In the genomic region with DNA sequence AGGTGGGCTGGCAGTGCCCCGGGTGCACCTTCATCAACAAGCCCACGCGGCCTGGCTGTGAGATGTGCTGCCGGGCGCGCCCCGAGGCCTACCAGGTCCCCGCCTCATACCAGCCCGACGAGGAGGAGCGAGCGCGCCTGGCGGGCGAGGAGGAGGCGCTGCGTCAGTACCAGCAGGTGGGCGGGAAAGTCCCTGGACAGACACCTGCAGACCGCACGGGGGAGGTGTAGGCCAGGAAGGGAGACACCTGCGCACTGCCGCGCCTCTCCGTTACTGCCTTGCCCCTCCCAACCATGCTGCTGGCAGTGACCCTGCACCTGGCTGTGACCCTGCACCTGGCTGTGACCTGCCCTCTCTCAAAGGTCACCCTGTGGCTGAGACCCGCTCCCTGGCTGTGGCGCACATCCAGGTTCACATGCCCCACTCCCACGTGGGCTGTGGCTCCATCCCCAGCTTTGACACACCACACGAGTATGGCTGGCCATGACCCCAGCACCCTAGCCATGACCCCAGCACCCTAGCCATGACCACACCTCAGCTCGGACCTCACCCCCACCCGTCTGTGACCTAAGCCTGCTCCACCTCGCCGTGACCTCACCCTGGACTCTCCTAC, we compare ENCODE assay signal across 13 cellular contexts. TPM values are rescaled to one million over a fixed set of nuclear protein-coding genes. Genes with fewer than 3 reads are reported as not detected.
DNase-seq lines count a peak whose midpoint lies in the region; ATAC-seq and TF ChIP-seq lines count a peak whose summit lies in the region.
"Had no signal": no experiment of that assay in that cellular context is flagged by ENCODE, and none has a peak within 500 bp of the region (broad histone marks: within the 10 kb centered on the region; RNA-seq: fewer than 3 reads in every experiment).

No MANE protein-coding gene starts in this region.

- intact Hi-C loops in esophagus squamous epithelium (cut with DNase I): no loop called here

- peaks cover 17 to 63% of the 10 kb centered on the region in 2 experiments; a peak in 2 of 3 replicates for H3K36me3 ChIP-seq in HEK293 (ENCODE audit: control insufficient read depth in 2 of 2, insufficient read depth in 1 of 2, low read length in 2 of 2)
- peaks cover 32 to 96% (median 44%) of the 10 kb centered on the region in 3 donors for H3K36me3 ChIP-seq in esophagus squamous epithelium

- DNase-seq in NCI-H510A treated with DMSO at 0.1 percent for 48 hours (lab: John Stamatoyannopoulos, UW): peak; percentile 98
- DNase-seq in esophagus squamous epithelium (lab: John Stamatoyannopoulos, UW): no peak
- no peak for DNase-seq in stimulated activated CD4-positive, alpha-beta T cell treated with anti-CD3 and anti-CD28 coated beads, Interleukin-1b, Interleukin-23, amount 100 ng/mL, for 48 hours
- DNase-seq: activated T-cell treated with anti-CD3 and anti-CD28 coated beads for 4 hours; effector memory CD8-positive, alpha-beta T cell; HCEC 1CT; heart right ventricle had no signal

- CTCF ChIA-PET in HEK293 (lab: Yijun Ruan, JAX): no interaction called here

- H3K4me3 ChIP-seq in HEK293 (ENCODE audit: low read depth, low read length) (no peak overlapping the region), esophagus squamous epithelium (no peak overlapping the region)
- H3K4me3 ChIP-seq: BLaER1, heart right ventricle had no signal

- H3K27ac ChIP-seq in 22Rv1 (peak overlapping the region; percentile 82), HEK293 (ENCODE audit: extremely low read depth, low read depth, low read length) (no peak overlapping the region), esophagus squamous epithelium (no peak overlapping the region)
- H3K27ac ChIP-seq: BLaER1, heart right ventricle had no signal

- POLR2A ChIA-PET in HEK293 (lab: Yijun Ruan, JAX): no interaction called here

- H3K9me3 ChIP-seq in HEK293 (ENCODE audit: control insufficient read depth, insufficient read depth, low read depth, low read length) (no peaks in the 10 kb centered on the region), esophagus squamous epithelium (no peaks in the 10 kb centered on the region)
- H3K9me3 ChIP-seq: BLaER1, heart right ventricle had no signal

- TF ChIP-seq POLR2A in esophagus squamous epithelium (IDR thresholded peaks at IDR 0.05): no peak

- TF ChIP-seq CTCF in 22Rv1 (IDR thresholded peaks at IDR 0.05) (peak; percentile 48), HEK293 (tag by site-specific recombination; IDR thresholded peaks at IDR 0.05) (no peak), esophagus squamous epithelium (IDR thresholded peaks at IDR 0.05) (peak in 2 of 6 experiments; percentile 8 to 30)

- H3K4me1 ChIP-seq in HEK293 (ENCODE audit: control insufficient read depth, insufficient read depth, low read length) (no peaks in the 10 kb centered on the region), esophagus squamous epithelium (peaks cover 0 to 9% (median 0%) of the 10 kb centered on the region in 3 donors)

- WGBS in esophagus squamous epithelium, 2 donors: 71 to 93% methylated on average over 6 to 16 of the region's 32 CpGs

- H3K27me3 ChIP-seq in esophagus squamous epithelium: no peaks in the 10 kb centered on the region
- H3K27me3 ChIP-seq: BLaER1, heart right ventricle had no signal

- peak; percentile 82 for ATAC-seq in esophagus mucosa
- no peak for ATAC-seq in GM19035 (IDR thresholded peaks at IDR 0.05; ENCODE audit: unreplicated experiment)
- ATAC-seq in GM18519 (IDR thresholded peaks at IDR 0.05; ENCODE audit: low FRiP score, unreplicated experiment): no peak
- ATAC-seq: effector memory CD8-positive, alpha-beta T cell had no signal

TF ChIP-seq in HEK293, 187 proteins besides CTCF, POLR2A, EP300 and RAD21:
- peak; percentile 32; the same call in 1 of the 2 replicates for TF ChIP-seq ZEB2 (tag by site-specific recombination; IDR thresholded peaks at IDR 0.05)
- no peak for TF ChIP-seq ZNF324 (tag by site-specific recombination; IDR thresholded peaks at IDR 0.05)
- peak; percentile 84 for TF ChIP-seq BCL11B (tag by site-specific recombination; IDR thresholded peaks at IDR 0.05; ENCODE audit: low read depth)
- no peak for TF ChIP-seq ZNF76 (tag by site-specific recombination; IDR thresholded peaks at IDR 0.05; ENCODE audit: borderline replicate concordance, low read depth)
- TF ChIP-seq ZNF792 (tag by site-specific recombination; IDR thresholded peaks at IDR 0.05): no peak
- no peak for TF ChIP-seq ZNF530 (tag by site-specific recombination; IDR thresholded peaks at IDR 0.05; ENCODE audit: low read depth)
- no peak for TF ChIP-seq ZNF24 (tag by site-specific recombination; IDR thresholded peaks at IDR 0.05)
- no peak for TF ChIP-seq ZNF501 (tag by site-specific recombination; IDR thresholded peaks at IDR 0.05)
- TF ChIP-seq FEZF1 (tag by site-specific recombination; IDR thresholded peaks at IDR 0.05): no peak
- 0 out of 2 replicates have a peak, but pooled peaks have one; percentile 7 for TF ChIP-seq HOXA7 (CRISPR knock-in tag; IDR thresholded peaks at IDR 0.05; ENCODE audit: borderline replicate concordance)
- peak; percentile 59; the same call in 1 of the 2 replicates for TF ChIP-seq BCL11A (tag by site-specific recombination; IDR thresholded peaks at IDR 0.05; ENCODE audit: low read depth)
TF ChIP-seq in HEK293: peak in this region for 4.

RNA-seq across cellular contexts. Expression of a gene that starts 11.6 kb away (rescaled TPM):
- total RNA-seq in esophagus mucosa (55.2 TPM), esophagus squamous epithelium (10 to 100 TPM; 46.9 to 79.8 (median 63.2) TPM)

RNA-seq across cellular contexts. Expression of a gene that starts 39.1 kb away (rescaled TPM):
- total RNA-seq in esophagus mucosa: 58.0 TPM
- 10 to 100 TPM in 3 of 4 donors, 1 to 10 TPM in 1; 6.5 to 22.0 (median 11.9) TPM for total RNA-seq in esophagus squamous epithelium

RNA-seq across cellular contexts. Expression of a gene that starts 42.7 kb away (rescaled TPM):
- total RNA-seq in esophagus mucosa (18.8 TPM), esophagus squamous epithelium (10 to 100 TPM; 18.1 to 33.2 (median 26.0) TPM)
